ENCODE assay signal across 8 cellular contexts in the genomic region with DNA sequence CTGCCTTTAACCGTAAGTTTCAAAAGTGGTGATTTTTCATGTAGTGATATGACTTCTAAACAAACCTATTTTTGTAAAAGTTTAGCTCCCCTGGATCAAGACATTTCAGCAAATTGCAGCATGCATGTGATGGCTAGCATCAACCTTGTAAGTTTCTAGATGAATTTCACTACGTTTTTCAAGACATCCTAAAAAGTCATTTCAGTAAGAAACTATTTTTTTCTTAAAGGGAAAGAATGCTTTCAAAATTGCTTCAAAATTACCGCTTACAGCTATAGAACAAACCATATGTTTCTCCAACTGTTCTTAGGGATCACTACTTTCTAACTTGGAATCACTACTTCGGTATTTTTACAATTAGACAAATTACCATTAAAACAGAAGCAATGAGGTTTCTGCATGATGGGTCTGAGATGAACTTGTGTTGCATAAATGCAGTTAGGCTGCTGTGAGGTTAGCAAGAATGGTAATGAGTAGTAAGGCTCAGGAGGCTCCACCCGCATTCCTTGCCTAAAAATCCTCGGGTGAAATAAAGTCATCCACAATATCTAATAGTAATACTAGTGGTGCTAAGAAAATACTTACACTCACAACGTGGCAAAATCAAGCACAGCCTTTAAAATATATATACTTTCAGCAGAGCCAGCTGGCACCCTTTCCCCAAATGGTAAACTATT. TPM values are rescaled to one million over a fixed set of nuclear protein-coding genes. Genes with fewer than 3 reads are reported as not detected.
DNase-seq lines count a peak whose midpoint lies in the region; ATAC-seq and TF ChIP-seq lines count a peak whose summit lies in the region.

No MANE protein-coding gene starts in this region.

- H3K27me3 Mint-ChIP-seq in stimulated activated naive CD8-positive, alpha-beta T cell treated with anti-CD3 and anti-CD28 coated beads, Interleukin-15, Interleukin-2, amounts not matched to agents 100 ng/mL and 50 ng/mL, for 24 hours, result peaks cover 4% of the 10 kb centered on the region
- H3K27me3 Mint-ChIP-seq in chondrocyte (ENCODE audit: low read depth), result no peaks in the 10 kb centered on the region

- TF ChIP-seq CTCF in chondrocyte (IDR thresholded peaks at IDR 0.05), result no peak

- no peak for ATAC-seq in stimulated activated naive CD8-positive, alpha-beta T cell treated with anti-CD3 and anti-CD28 coated beads, Interleukin-15, Interleukin-2, amounts not matched to agents 100 U/mL and 50 U/mL, for 24 hours
- ATAC-seq in HG03520 (IDR thresholded peaks at IDR 0.05; ENCODE audit: unreplicated experiment) (no peak), GM21423 (IDR thresholded peaks at IDR 0.05; ENCODE audit: unreplicated experiment) (no peak), HG03095 (IDR thresholded peaks at IDR 0.05; ENCODE audit: unreplicated experiment) (no peak)

- no peak for DNase-seq in stimulated activated naive CD8-positive, alpha-beta T cell treated with anti-CD3 and anti-CD28 coated beads, Interleukin-15, Interleukin-2, amounts not matched to agents 100 U/mL and 50 U/mL, for 24 hours
- DNase-seq in chondrocyte (ENCODE audit: low spot score), result no peak
- peak; percentile 33 for DNase-seq in midbrain (lab: John Stamatoyannopoulos, UW)
- DNase-seq in stimulated activated CD4-positive, alpha-beta T cell treated with anti-CD3 and anti-CD28 coated beads, Interleukin-12 subunit alpha, Interleukin-12 subunit beta, amount 100 ng/mL, for 4 hours, result no peak

- H3K27ac Mint-ChIP-seq in stimulated activated naive CD8-positive, alpha-beta T cell treated with anti-CD3 and anti-CD28 coated beads, Interleukin-15, Interleukin-2, amounts not matched to agents 100 ng/mL and 50 ng/mL, for 24 hours, result peak overlapping the region; percentile 69
- peak overlapping the region; percentile 90 for H3K27ac Mint-ChIP-seq in chondrocyte (ENCODE audit: unreplicated experiment)

- H3K9me3 Mint-ChIP-seq in stimulated activated naive CD8-positive, alpha-beta T cell treated with anti-CD3 and anti-CD28 coated beads, Interleukin-15, Interleukin-2, amounts not matched to agents 100 ng/mL and 50 ng/mL, for 24 hours, result no peaks in the 10 kb centered on the region
- H3K9me3 Mint-ChIP-seq in chondrocyte (ENCODE audit: low read depth), result no peaks in the 10 kb centered on the region

- peak overlapping the region; percentile 72 for H3K4me3 Mint-ChIP-seq in stimulated activated naive CD8-positive, alpha-beta T cell treated with anti-CD3 and anti-CD28 coated beads, Interleukin-15, Interleukin-2, amounts not matched to agents 100 ng/mL and 50 ng/mL, for 24 hours
- peak overlapping the region; percentile 77 for H3K4me3 Mint-ChIP-seq in chondrocyte (ENCODE audit: unreplicated experiment)

- peaks cover 4% of the 10 kb centered on the region for H3K36me3 Mint-ChIP-seq in stimulated activated naive CD8-positive, alpha-beta T cell treated with anti-CD3 and anti-CD28 coated beads, Interleukin-15, Interleukin-2, amounts not matched to agents 100 ng/mL and 50 ng/mL, for 24 hours (ENCODE audit: low read depth)
- peaks cover 1% of the 10 kb centered on the region for H3K36me3 Mint-ChIP-seq in chondrocyte (ENCODE audit: low read depth)

- H3K4me1 Mint-ChIP-seq in stimulated activated naive CD8-positive, alpha-beta T cell treated with anti-CD3 and anti-CD28 coated beads, Interleukin-15, Interleukin-2, amounts not matched to agents 100 ng/mL and 50 ng/mL, for 24 hours (ENCODE audit: low read depth), result peaks cover 29% of the 10 kb centered on the region
- H3K4me1 Mint-ChIP-seq in chondrocyte (ENCODE audit: low read depth), result peaks cover 21% of the 10 kb centered on the region

RNA-seq across cellular contexts. Expression of gene CDC14B, which starts 53.8 kb away (rescaled TPM):
- total RNA-seq in chondrocyte, result 14.5 to 16.8 TPM (median 15.5 TPM) in 3 replicates
